In the genomic region with DNA sequence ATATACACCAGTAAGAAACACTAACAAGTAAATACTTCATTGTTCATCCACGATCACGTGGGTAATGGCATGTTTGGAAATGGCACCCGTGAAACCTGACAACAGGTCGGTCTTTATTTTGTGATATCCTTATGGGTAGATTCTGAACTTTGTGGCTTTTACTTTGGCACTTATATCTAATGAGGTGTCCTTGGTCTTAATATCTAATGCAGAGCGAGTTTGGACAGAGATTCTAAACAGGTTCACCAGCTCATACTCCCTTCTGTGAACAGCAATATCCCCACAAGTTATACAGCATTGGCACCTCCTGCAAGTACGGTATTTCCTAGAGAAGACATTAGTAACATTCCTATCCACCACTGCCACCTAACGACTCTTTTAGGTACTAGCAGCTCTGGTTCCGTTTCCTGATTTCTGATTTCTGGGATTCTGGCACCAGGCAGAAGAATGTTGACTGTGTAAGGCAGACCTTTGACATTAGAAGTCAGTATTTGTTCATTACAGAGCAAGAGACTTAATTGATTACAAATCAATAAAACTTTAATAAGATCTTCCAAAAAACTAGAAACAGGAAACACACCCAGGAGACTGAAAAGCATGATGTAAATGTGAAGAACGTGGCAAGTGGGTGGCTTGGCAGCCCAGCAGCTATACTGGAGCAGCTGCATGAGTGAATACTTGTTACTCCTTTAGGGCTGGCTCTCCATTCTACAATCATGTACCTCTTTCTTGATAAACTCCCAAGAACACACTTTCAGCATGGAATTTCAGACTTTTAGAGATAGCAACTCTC, we compare ENCODE assay signal across 8 cellular contexts. TPM values are rescaled to one million over a fixed set of nuclear protein-coding genes. Genes with fewer than 3 reads are reported as not detected.
A peak's percentile ranks its signal among the peaks of the same experiment; 100 is the strongest.
DNase-seq lines count a peak whose midpoint lies in the region; ATAC-seq and TF ChIP-seq lines count a peak whose summit lies in the region.

No MANE protein-coding gene starts in this region.

- H3K4me3 ChIP-seq in GM12865 (ENCODE audit: low read depth, low read length): no peak overlapping the region
- H3K4me3 ChIP-seq in fibroblast of lung (replicated peaks in 1 of 4; ENCODE audit: control extremely low read depth in 1 of 4, insufficient read depth in 1 of 4, low read depth in 3 of 4, low read length in 4 of 4): no peak overlapping the region

- no peak overlapping the region for H3K27ac ChIP-seq in fibroblast of lung (ENCODE audit: insufficient read depth, low read length)

- intact Hi-C loops in activated CD8-positive, alpha-beta T cell treated with anti-CD3 and anti-CD28 coated beads for 36 hours (cut with micrococcal nuclease): loop anchor here (1.0 to 5.0 kb wide), 2 partner anchors 28 to 159 kb away; no protein-coding TSS in a partner anchor

- CTCF ChIA-PET in activated CD8-positive, alpha-beta T cell treated with anti-CD3 and anti-CD28 coated beads for 36 hours (lab: Charles Lee): interaction anchor here (0.6 to 5.9 kb wide), 43 partner anchors 8 to 373 kb away, joined by 3 to 69 read pairs (median 4); a partner anchor contains a TSS

- in situ Hi-C loops in ACHN (cut with HindIII; ENCODE audit: low pct_ligation_motif_present, low pct_unique_long_range_greater_than_20kb, low sequenced_read_pairs): no loop called here

- no peaks in the 10 kb centered on the region for H4K20me1 ChIP-seq in fibroblast of lung (ENCODE audit: control insufficient read depth, extremely low read depth, insufficient read depth, low read length)

- peak; percentile 71 for ATAC-seq in HG03460 (IDR thresholded peaks at IDR 0.05; ENCODE audit: unreplicated experiment)
- peak; percentile 90 for ATAC-seq in activated CD8-positive, alpha-beta T cell treated with anti-CD3 and anti-CD28 coated beads for 36 hours

- no peak overlapping the region for H3K9ac ChIP-seq in fibroblast of lung (ENCODE audit: insufficient read depth, low read length)

- H3K9me3 Mint-ChIP-seq in activated CD8-positive, alpha-beta T cell treated with anti-CD3 and anti-CD28 coated beads for 36 hours: no peaks in the 10 kb centered on the region
- no peaks in the 10 kb centered on the region for H3K9me3 Mint-ChIP-seq in nephron progenitor cell

- no peaks in the 10 kb centered on the region for H3K9me3 ChIP-seq in fibroblast of lung (ENCODE audit: control insufficient read depth, insufficient read depth, low read depth, low read length)

- POLR2A ChIA-PET in activated CD8-positive, alpha-beta T cell treated with anti-CD3 and anti-CD28 coated beads for 36 hours (lab: Charles Lee): interaction anchor here (0.7 to 0.9 kb wide), 2 partner anchors 12 to 70 kb away, joined by 3 to 4 read pairs; no protein-coding TSS in a partner anchor

- H2AFZ ChIP-seq in fibroblast of lung (ENCODE audit: low read length): no peak overlapping the region

- no peaks in the 10 kb centered on the region for H3K4me1 ChIP-seq in fibroblast of lung (ENCODE audit: control insufficient read depth, extremely low read depth, insufficient read depth, low read length)

- no peak overlapping the region for H3K27ac Mint-ChIP-seq in activated CD8-positive, alpha-beta T cell treated with anti-CD3 and anti-CD28 coated beads for 36 hours
- no peak overlapping the region for H3K27ac Mint-ChIP-seq in nephron progenitor cell

- no peaks in the 10 kb centered on the region for H3K36me3 Mint-ChIP-seq in activated CD8-positive, alpha-beta T cell treated with anti-CD3 and anti-CD28 coated beads for 36 hours (ENCODE audit: low read depth)
- H3K36me3 Mint-ChIP-seq in nephron progenitor cell (ENCODE audit: low read depth): no peaks in the 10 kb centered on the region

- H3K36me3 ChIP-seq in fibroblast of lung (ENCODE audit: control insufficient read depth, insufficient read depth, low read length): no peaks in the 10 kb centered on the region

- DNase-seq in ACHN (peak; percentile 73), GM12865 (ENCODE audit: low read depth) (peak; percentile 73), NCI-H82 (lab: John Stamatoyannopoulos, UW) (peak; percentile 76), fibroblast of lung (ENCODE audit: low read depth in 2 of 2) (peak; percentile 58 to 76), nephron progenitor cell (peak; percentile 39), epidermal melanocyte (ENCODE audit: insufficient read length, low spot score) (no peak)
- peak; percentile 47 for DNase-seq in activated CD8-positive, alpha-beta T cell treated with anti-CD3 and anti-CD28 coated beads for 36 hours

- H3K27me3 Mint-ChIP-seq in activated CD8-positive, alpha-beta T cell treated with anti-CD3 and anti-CD28 coated beads for 36 hours: peaks cover 4% of the 10 kb centered on the region
- H3K27me3 Mint-ChIP-seq in nephron progenitor cell (ENCODE audit: low read depth, poor library complexity): no peaks in the 10 kb centered on the region

- peaks cover 9% of the 10 kb centered on the region for H3K4me1 Mint-ChIP-seq in activated CD8-positive, alpha-beta T cell treated with anti-CD3 and anti-CD28 coated beads for 36 hours (ENCODE audit: low read depth)
- peaks cover 5% of the 10 kb centered on the region for H3K4me1 Mint-ChIP-seq in nephron progenitor cell

- H3K4me2 ChIP-seq in fibroblast of lung (ENCODE audit: extremely low read depth, insufficient read depth, low read length): no peak overlapping the region

- H3K4me3 Mint-ChIP-seq in activated CD8-positive, alpha-beta T cell treated with anti-CD3 and anti-CD28 coated beads for 36 hours: no peak overlapping the region
- no peak overlapping the region for H3K4me3 Mint-ChIP-seq in nephron progenitor cell

- no peaks in the 10 kb centered on the region for H3K79me2 ChIP-seq in fibroblast of lung (ENCODE audit: control insufficient read depth, insufficient read depth, low read length)

- no peaks in the 10 kb centered on the region for H3K27me3 ChIP-seq in fibroblast of lung (ENCODE audit: control insufficient read depth, insufficient read depth, low read length)

- TF ChIP-seq CTCF in GM12865 (IDR thresholded peaks at IDR 0.05; ENCODE audit: insufficient read depth, low read depth, low read length, missing control alignments) (peak; percentile 83), fibroblast of lung (conservative IDR thresholded peaks at IDR 0.05 in 1 of 2, IDR thresholded peaks at IDR 0.05 in 1 of 2; ENCODE audit: low read depth in 1 of 2, low read length in 2 of 2) (peak; percentile 86 to 92), nephron progenitor cell (IDR thresholded peaks at IDR 0.05) (peak; percentile 86)
- TF ChIP-seq CTCF in activated CD8-positive, alpha-beta T cell treated with anti-CD3 and anti-CD28 coated beads for 36 hours (IDR thresholded peaks at IDR 0.05): peak; percentile 97

RNA-seq across cellular contexts. Expression of a gene that starts 2.5 kb away (rescaled TPM):
- under 1 TPM; 0.87 to 0.92 TPM for total RNA-seq in activated CD8-positive, alpha-beta T cell treated with anti-CD3 and anti-CD28 coated beads for 36 hours
- 5.1 and 6.4 TPM in 2 replicates for total RNA-seq in fibroblast of lung
- 3.9 and 7.3 TPM in 2 replicates for polyA plus RNA-seq in fibroblast of lung
- 4.8 and 8.2 TPM in 2 replicates for polyA plus RNA-seq in fibroblast of lung (2012)
- polyA minus RNA-seq in fibroblast of lung (ENCODE audit: low replicate concordance): 6.6 and 7.2 TPM in 2 replicates

RNA-seq across cellular contexts. Expression of a gene that starts 6.7 kb away (rescaled TPM):
- total RNA-seq in activated CD8-positive, alpha-beta T cell treated with anti-CD3 and anti-CD28 coated beads for 36 hours: 1 to 10 TPM; 1.0 to 1.1 TPM
- 20.0 and 22.1 TPM in 2 replicates for total RNA-seq in fibroblast of lung
- 25.0 and 43.9 TPM in 2 replicates for polyA plus RNA-seq in fibroblast of lung
- 8.7 and 18.7 TPM in 2 replicates for polyA plus RNA-seq in fibroblast of lung (2012)
- polyA minus RNA-seq in fibroblast of lung (ENCODE audit: low replicate concordance): 5.1 and 21.8 TPM in 2 replicates

RNA-seq across cellular contexts. Expression of a gene that starts 49.6 kb away (rescaled TPM):
- not detected for total RNA-seq in activated CD8-positive, alpha-beta T cell treated with anti-CD3 and anti-CD28 coated beads for 36 hours
- not detected in 2 replicates for total RNA-seq in fibroblast of lung
- polyA plus RNA-seq in fibroblast of lung: not detected in 2 replicates
- not detected in 2 replicates for polyA plus RNA-seq in fibroblast of lung (2012)
- polyA minus RNA-seq in fibroblast of lung (ENCODE audit: low replicate concordance): not detected in 2 replicates

RNA-seq across cellular contexts. Expression of a gene that starts 54.6 kb away (rescaled TPM):
- total RNA-seq in activated CD8-positive, alpha-beta T cell treated with anti-CD3 and anti-CD28 coated beads for 36 hours: not detected
- total RNA-seq in fibroblast of lung: not detected in 2 replicates
- polyA plus RNA-seq in fibroblast of lung: not detected in 2 replicates
- not detected in 2 replicates for polyA plus RNA-seq in fibroblast of lung (2012)
- not detected in 2 replicates for polyA minus RNA-seq in fibroblast of lung (ENCODE audit: low replicate concordance)
